31 cellular contexts compared by ENCODE assay signal in the genomic region with DNA sequence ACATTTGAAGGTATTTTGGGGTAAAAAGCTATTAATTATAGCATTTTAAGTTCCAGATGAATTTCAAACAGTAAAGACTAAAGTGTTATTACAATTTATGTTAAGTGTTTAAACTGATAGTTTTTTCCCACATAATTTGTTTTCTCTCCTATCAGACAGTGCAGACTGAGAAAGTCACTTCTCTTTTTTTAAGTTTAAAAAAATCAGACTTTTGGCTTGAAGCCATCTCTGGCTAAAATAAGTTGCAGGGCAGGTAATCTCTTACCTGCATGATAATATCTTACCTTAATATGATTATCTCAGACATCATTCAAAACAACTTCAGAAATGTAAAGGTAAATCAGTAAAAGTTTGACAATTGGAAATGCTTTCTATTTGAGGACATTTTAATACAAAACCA.
"Had no signal": no experiment of that assay in that cellular context is flagged by ENCODE, and none has a peak within 500 bp of the region (broad histone marks: within the 10 kb centered on the region; RNA-seq: fewer than 3 reads in every experiment).

No MANE protein-coding gene starts in this region.

- ATAC-seq: activated CD4-positive, alpha-beta T cell treated with anti-CD3 and anti-CD28 coated beads for 36 hours; activated CD4-positive, CD25-positive, alpha-beta regulatory T cell treated with anti-CD3 and anti-CD28 coated beads, Interleukin-2, amount 50 U/mL, for 24 hours; activated CD8-positive, alpha-beta memory T cell treated with anti-CD3 and anti-CD28 coated beads, Interleukin-2, amount 10 ng/mL, durations not matched to agents 7 days and 5 days; activated CD8-positive, alpha-beta T cell treated with anti-CD3 and anti-CD28 coated beads, Interleukin-2, amount 10 ng/mL, durations not matched to agents 7 days and 5 days; activated naive CD8-positive, alpha-beta T cell treated with anti-CD3 and anti-CD28 coated beads, Interleukin-2, amount 50 U/mL, for 24 hours; WTC11 had no signal

- DNase-seq: activated CD4-positive, alpha-beta memory T cell treated with anti-CD3 and anti-CD28 coated beads, Interleukin-2, amount 10 ng/mL, durations not matched to agents 7 days and 5 days; activated CD4-positive, alpha-beta T cell treated with anti-CD3 and anti-CD28 coated beads for 1 hour; activated CD4-positive, alpha-beta T cell treated with anti-CD3 and anti-CD28 coated beads for 36 hours; activated CD4-positive, alpha-beta T cell treated with anti-CD3 and anti-CD28 coated beads for 48 hours; activated CD4-positive, alpha-beta T cell treated with anti-CD3 and anti-CD28 coated beads, Interleukin-2, amount 10 ng/mL, durations not matched to agents 7 days and 5 days; activated CD4-positive, alpha-beta T cell treated with anti-CD3 and anti-CD28 coated beads, Interleukin-2, amount 50 U/mL, for 48 hours; activated CD4-positive, CD25-positive, alpha-beta regulatory T cell; activated CD8-positive, alpha-beta memory T cell treated with anti-CD3 and anti-CD28 coated beads for 24 hours; activated CD8-positive, alpha-beta memory T cell treated with anti-CD3 and anti-CD28 coated beads, Interleukin-2, amount 10 ng/mL, durations not matched to agents 7 days and 5 days; activated CD8-positive, alpha-beta memory T cell treated with anti-CD3 and anti-CD28 coated beads, Interleukin-2, amount 50 U/mL, for 48 hours; activated CD8-positive, alpha-beta T cell treated with anti-CD3 and anti-CD28 coated beads, Interleukin-2, amount 10 ng/mL, durations not matched to agents 7 days and 5 days; activated effector memory CD4-positive, alpha-beta T cell treated with Interleukin-2 at 50 U/mL for 16 hours; activated gamma-delta T cell; activated naive CD4-positive, alpha-beta T cell treated with anti-CD3 and anti-CD28 coated beads, Interleukin-2, amount 10 ng/mL, durations not matched to agents 7 days and 5 days; activated naive CD4-positive, alpha-beta T cell treated with Interleukin-2 at 50 U/mL for 16 hours; activated naive CD8-positive, alpha-beta T cell treated with anti-CD3 and anti-CD28 coated beads, Interleukin-2, amount 10 ng/mL, durations not matched to agents 7 days and 5 days; activated naive CD8-positive, alpha-beta T cell treated with anti-CD3 and anti-CD28 coated beads, Interleukin-2, amount 50 U/mL, for 24 hours; activated T-cell treated with anti-CD3 and anti-CD28 coated beads, Interleukin-2, amount 50 U/mL, for 24 hours; activated T-cell treated with anti-CD3 and anti-CD28 coated beads, Interleukin-2, amount 50 U/mL, for 48 hours; amygdala; anterior cingulate cortex; caudate nucleus; cerebellar nuclear complex; colonic mucosa; T-helper 2 cell; T-helper 9 cell; WERI-Rb-1 had no signal

- FAIRE-seq: bronchial epithelial cell, TTC549 had no signal
